In the genomic region with DNA sequence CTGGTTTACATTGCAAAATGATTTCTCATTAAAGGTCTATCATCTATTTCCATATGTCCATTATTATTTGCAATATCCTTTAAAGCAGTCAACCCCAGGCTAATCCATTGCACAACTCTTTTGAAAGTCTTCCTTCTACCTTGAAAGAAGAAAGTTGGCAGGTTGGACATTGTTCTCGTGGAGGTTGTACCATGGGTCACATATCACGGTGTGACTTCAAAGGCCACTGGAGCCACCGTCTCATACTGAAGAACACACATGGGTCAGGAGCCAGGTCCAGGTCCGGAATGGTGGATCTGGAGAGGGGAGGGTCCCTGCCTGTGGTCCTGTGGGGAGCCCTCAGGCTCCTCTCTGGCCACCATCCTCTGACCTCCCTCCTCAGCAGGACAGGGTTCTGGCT, we compare ENCODE assay signal across 6 cellular contexts. TPM values are rescaled to one million over a fixed set of nuclear protein-coding genes. Genes with fewer than 3 reads are reported as not detected.
"Had no signal": no experiment of that assay in that cellular context is flagged by ENCODE, and none has a peak within 500 bp of the region (broad histone marks: within the 10 kb centered on the region; RNA-seq: fewer than 3 reads in every experiment).

No MANE protein-coding gene starts in this region.

RNA-seq across cellular contexts. Expression of a gene that starts 1.7 kb away (rescaled TPM):
- total RNA-seq: temporal lobe, testis, thoracic aorta, upper lobe of right lung, ureter, urinary bladder had no signal
